ENCODE assay signal across 8 cellular contexts in the genomic region with DNA sequence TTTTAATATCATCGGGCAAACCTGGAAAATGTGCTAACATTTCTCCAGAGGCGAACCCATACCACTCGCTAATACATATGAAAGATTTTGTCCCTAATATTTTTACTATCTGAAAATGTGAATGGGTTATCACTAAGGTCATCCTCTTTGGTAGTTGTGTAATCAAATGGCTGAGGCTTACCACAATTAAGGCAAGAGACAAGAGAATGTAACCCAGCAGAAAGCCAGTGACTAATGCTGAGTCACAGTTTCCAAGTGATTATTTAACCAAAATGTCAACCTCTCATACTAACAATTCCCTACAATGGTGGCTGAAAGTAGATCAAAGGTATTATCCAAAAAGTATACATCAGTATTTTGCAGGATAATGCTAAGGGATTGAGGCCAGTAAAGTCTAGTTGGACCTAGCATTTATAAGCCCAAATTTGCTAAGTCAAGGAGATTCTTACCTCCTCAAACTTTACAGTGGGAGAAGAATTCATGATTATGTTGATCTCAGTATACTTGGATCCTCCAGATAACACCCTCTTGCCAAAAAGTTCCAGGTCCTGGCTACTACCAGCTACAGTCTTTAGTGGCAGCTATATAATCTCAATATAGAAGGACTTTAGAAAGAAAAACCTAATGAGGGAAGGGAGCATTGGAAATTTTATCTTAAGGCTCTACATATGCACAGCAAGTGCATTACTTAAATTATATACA. TPM values are rescaled to one million over a fixed set of nuclear protein-coding genes. Genes with fewer than 3 reads are reported as not detected.
DNase-seq lines count a peak whose midpoint lies in the region; ATAC-seq and TF ChIP-seq lines count a peak whose summit lies in the region.

No MANE protein-coding gene starts in this region.

- H3K4me3 ChIP-seq in AG10803 (ENCODE audit: low read length) = no peak overlapping the region
- no peak overlapping the region for H3K4me3 ChIP-seq in HFF-Myc (replicated peaks; ENCODE audit: low read depth, low read length)

- TF ChIP-seq CTCF in AG10803 (conservative IDR thresholded peaks at IDR 0.05; ENCODE audit: low read length) = no peak
- no peak for TF ChIP-seq CTCF in HFF-Myc (IDR thresholded peaks at IDR 0.05; ENCODE audit: low read depth, low read length, missing control alignments)
- no peak for TF ChIP-seq CTCF in foreskin keratinocyte (conservative IDR thresholded peaks at IDR 0.05)

- no peaks in the 10 kb centered on the region for H3K27me3 ChIP-seq in foreskin keratinocyte

- H3K4me1 ChIP-seq in foreskin keratinocyte = peaks cover 24% of the 10 kb centered on the region

- peaks cover 30% of the 10 kb centered on the region for H3K4me1 Mint-ChIP-seq in T-helper 2 cell treated with Interferon-gamma antibody and Interleukin-4, amounts not matched to agents 5 μg/mL and 100 μg/mL, for 36 hours (ENCODE audit: low read depth)

- DNase-seq in AG10803 (ENCODE audit: low read depth) (peak; percentile 90), HFF-Myc (ENCODE audit: extremely low read depth, low read depth) (peak; percentile 77), foreskin keratinocyte (peak; percentile 85 to 92), smooth muscle cell of the brain vasculature (ENCODE audit: low read depth, low spot score) (peak; percentile 43), DMS 273 (lab: John Stamatoyannopoulos, UW; ENCODE audit: unreplicated experiment) (no peak), NCI-H1105 treated with DMSO at 0.1 percent for 48 hours (lab: John Stamatoyannopoulos, UW) (no peak)
- DNase-seq in T-helper 2 cell treated with Interferon-gamma antibody and Interleukin-4, amounts not matched to agents 5 μg/mL and 100 μg/mL, for 36 hours (ENCODE audit: low spot score) = peak; percentile 39

- no peaks in the 10 kb centered on the region for H3K36me3 Mint-ChIP-seq in T-helper 2 cell treated with Interferon-gamma antibody and Interleukin-4, amounts not matched to agents 5 μg/mL and 100 μg/mL, for 36 hours (ENCODE audit: low read depth)

- H3K9me3 Mint-ChIP-seq in T-helper 2 cell treated with Interferon-gamma antibody and Interleukin-4, amounts not matched to agents 5 μg/mL and 100 μg/mL, for 36 hours = no peaks in the 10 kb centered on the region

- H3K27ac Mint-ChIP-seq in T-helper 2 cell treated with Interferon-gamma antibody and Interleukin-4, amounts not matched to agents 5 μg/mL and 100 μg/mL, for 36 hours = no peak overlapping the region

- H3K4me3 Mint-ChIP-seq in T-helper 2 cell treated with Interferon-gamma antibody and Interleukin-4, amounts not matched to agents 5 μg/mL and 100 μg/mL, for 36 hours = no peak overlapping the region

- H3K27me3 Mint-ChIP-seq in T-helper 2 cell treated with Interferon-gamma antibody and Interleukin-4, amounts not matched to agents 5 μg/mL and 100 μg/mL, for 36 hours (ENCODE audit: low read depth) = no peaks in the 10 kb centered on the region

- ATAC-seq in foreskin keratinocyte (peak; percentile 89), HG03342 (IDR thresholded peaks at IDR 0.05; ENCODE audit: unreplicated experiment) (no peak)

- peak overlapping the region; percentile 3 for H3K27ac ChIP-seq in foreskin keratinocyte

RNA-seq across cellular contexts. Expression of gene SIK3, which starts 25.6 kb away (rescaled TPM):
- 16.4 and 17.2 TPM in 2 replicates for total RNA-seq in foreskin keratinocyte
- 5.9 and 6.8 TPM in 2 replicates for polyA plus RNA-seq in foreskin keratinocyte

Comparison
In these comparisons a context has a peak if more than half of its experiments do, and no peak if none do; other contexts are left out.
1. DNase-seq: peak in AG10803 (single experiment), HFF-Myc (single experiment), T-helper 2 cell treated with Interferon-gamma antibody and Interleukin-4, amounts not matched to agents 5 μg/mL and 100 μg/mL, for 36 hours (single experiment), foreskin keratinocyte (2 of 2) and smooth muscle cell of the brain vasculature (single experiment); none in DMS 273 (single experiment) and NCI-H1105 treated with DMSO at 0.1 percent for 48 hours (single experiment).